ENCODE assay signal across 8 cellular contexts in genomic region chr7:45574521-45575500, GRCh38. TPM values are rescaled to one million over a fixed set of nuclear protein-coding genes. Genes with fewer than 3 reads are reported as not detected.
DNase-seq lines count a peak whose midpoint lies in the region; ATAC-seq, FAIRE-seq and TF ChIP-seq lines count a peak whose summit lies in the region.

No MANE protein-coding gene starts in this region.

- H3K9me3 ChIP-seq in Panc1 (ENCODE audit: control insufficient read depth, insufficient read depth, low read depth, low read length): no peaks in the 10 kb centered on the region
- no peaks in the 10 kb centered on the region for H3K9me3 ChIP-seq in mucosa of descending colon
- H3K9me3 ChIP-seq in small intestine (ENCODE audit: control insufficient read depth, low read depth): no peaks in the 10 kb centered on the region

- TF ChIP-seq CTCF in Panc1 (IDR thresholded peaks at IDR 0.05) (peak; percentile 41; the same call in 1 of the 2 replicates), epithelial cell of esophagus (IDR thresholded peaks at IDR 0.05; ENCODE audit: insufficient read depth, low read depth, low read length, missing control alignments) (no peak), mucosa of descending colon (IDR thresholded peaks at IDR 0.05) (no peak)

- H3K36me3 ChIP-seq in Panc1 (ENCODE audit: control insufficient read depth, insufficient read depth, low read length) (no peaks in the 10 kb centered on the region), mucosa of descending colon (ENCODE audit: low read depth) (no peaks in the 10 kb centered on the region), small intestine (ENCODE audit: control insufficient read depth in 2 of 2, insufficient read depth in 2 of 2, low read length in 2 of 2) (no peaks in the 10 kb centered on the region)

- in situ Hi-C loops in Panc1 (cut with HindIII; ENCODE audit: low pct_unique_long_range_greater_than_20kb, low sequenced_read_pairs): no loop called here

- H3K27ac ChIP-seq in Panc1 (ENCODE audit: low read length) (no peak overlapping the region), small intestine (ENCODE audit: low read depth in 1 of 2, low read length in 1 of 2) (no peak overlapping the region)

- POLR2A ChIA-PET in Panc1 (lab: Charles Lee): no interaction called here

- H3K4me1 ChIP-seq in Panc1 (ENCODE audit: control insufficient read depth, insufficient read depth, low read length) (peaks cover 4% of the 10 kb centered on the region), mucosa of descending colon (ENCODE audit: low read depth) (peaks cover 6% of the 10 kb centered on the region), small intestine (ENCODE audit: control insufficient read depth in 2 of 2, insufficient read depth in 1 of 2, low read depth in 1 of 2, low read length in 1 of 2) (no peaks in the 10 kb centered on the region)

- ATAC-seq in GM21619 (IDR thresholded peaks at IDR 0.05; ENCODE audit: unreplicated experiment) (peak; percentile 50), Panc1 (peak; percentile 81), mucosa of descending colon (peak; percentile 66), HG02981 (IDR thresholded peaks at IDR 0.05; ENCODE audit: unreplicated experiment) (no peak)

- H3K4me3 ChIP-seq in Panc1 (ENCODE audit: low read depth in 2 of 2, low read length in 2 of 2): peak overlapping the region; percentile 31 to 33
- peak overlapping the region; percentile 28 for H3K4me3 ChIP-seq in epithelial cell of esophagus (ENCODE audit: low read length)
- H3K4me3 ChIP-seq in mucosa of descending colon: no peak overlapping the region
- peak overlapping the region in 1 of 2 donors; percentile 46 for H3K4me3 ChIP-seq in small intestine (ENCODE audit: low read depth in 1 of 2, low read length in 2 of 2)

- intact Hi-C loops in Panc1 (cut with micrococcal nuclease; ENCODE audit: unreplicated experiment) (loop anchor here (10.0 kb wide), 1 partner anchor 420 kb away; the partner anchor contains the start of gene RAMP3), mucosa of descending colon (cut with DNase I, micrococcal nuclease) (no loop called here)

- FAIRE-seq in small intestine (lab: Jason Lieb, UNC): no peak

- H3K27me3 ChIP-seq in Panc1 (ENCODE audit: control insufficient read depth, insufficient read depth, low read length): peaks cover 40% of the 10 kb centered on the region
- peaks cover 7 to 16% of the 10 kb centered on the region in 2 donors for H3K27me3 ChIP-seq in small intestine (ENCODE audit: control insufficient read depth in 2 of 2, insufficient read depth in 2 of 2, low read length in 2 of 2)

- DNase-seq in D341Med (ENCODE audit: low spot score) (peak; percentile 90), Panc1 (ENCODE audit: low read depth, low spot score) (no peak), epithelial cell of esophagus (ENCODE audit: low read depth) (peak; percentile 50), mucosa of descending colon (peak in 1 of 3 donors; percentile 39), small intestine (no peak), CD1c-positive myeloid dendritic cell (ENCODE audit: extremely low spot score) (no peak)

- WGBS in small intestine, 3 donors: 1 to 2% (median 1%) methylated on average over 52 to 104 of the region's 104 CpGs

- no TSS peak for BruUV-seq in Panc1 (replicated peaks; lab: Mats Ljungman, UMichigan)

- CTCF ChIA-PET in Panc1 (lab: Charles Lee): no interaction called here

RNA-seq across cellular contexts. Expression of gene ADCY1, which starts 0.6 kb away (rescaled TPM):
- total RNA-seq in Panc1 (2021; ENCODE audit: unreplicated experiment): 2.1 TPM
- polyA plus RNA-seq in Panc1 (2012; ENCODE audit: insufficient read length): 1.2 TPM
- under 1 TPM; 0.55 to 0.94 (median 0.76) TPM for total RNA-seq in mucosa of descending colon
- polyA plus RNA-seq in small intestine: under 1 TPM in 2 of 3 donors, not detected in 1; under 0.01 to 0.88 TPM

Comparison
In these comparisons a context has a peak if more than half of its experiments do, and no peak if none do; other contexts are left out.
1. DNase-seq: peak in D341Med (single experiment) and epithelial cell of esophagus (single experiment); none in Panc1 (single experiment), small intestine (single experiment) and CD1c-positive myeloid dendritic cell (single experiment).